ENCODE assay signal across 20 cellular contexts in the genomic region with DNA sequence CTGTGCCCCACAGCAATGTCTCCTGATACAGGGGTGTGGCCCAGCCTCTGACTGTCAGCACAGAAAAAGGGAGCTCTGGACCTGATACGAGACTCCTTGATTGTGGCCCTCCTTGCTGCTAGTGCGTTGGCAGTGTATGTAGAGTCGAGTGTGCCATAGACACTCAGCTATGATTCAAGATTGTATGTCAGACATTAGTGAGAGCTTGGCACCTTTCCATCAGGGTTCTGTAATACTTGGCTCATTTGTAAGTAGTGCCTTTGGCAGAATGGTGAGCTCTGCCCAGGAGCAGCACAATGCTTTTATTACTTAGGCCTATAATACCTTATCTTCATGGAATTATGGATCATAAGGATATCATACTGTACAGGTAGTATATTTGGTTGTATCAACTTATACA.
DNase-seq lines count a peak whose midpoint lies in the region.
"Had no signal": no experiment of that assay in that cellular context is flagged by ENCODE, and none has a peak within 500 bp of the region (broad histone marks: within the 10 kb centered on the region; RNA-seq: fewer than 3 reads in every experiment).

No MANE protein-coding gene starts in this region.

- H3K4me3 ChIP-seq in GM23248: no peak overlapping the region
- H3K4me3 ChIP-seq: colonic mucosa, sigmoid colon, thoracic aorta had no signal

- no peaks in the 10 kb centered on the region for H3F3A ChIP-seq in GM23248 (ENCODE audit: insufficient read depth)

- no peak overlapping the region for H3K9ac ChIP-seq in GM23248

- no peaks in the 10 kb centered on the region for H3K9me2 ChIP-seq in GM23248 (ENCODE audit: insufficient read depth)

- H3K9me3 ChIP-seq in GM23248 (ENCODE audit: low read depth): no peaks in the 10 kb centered on the region
- H3K9me3 ChIP-seq: colonic mucosa, sigmoid colon, thoracic aorta had no signal

- 24 to 25% methylated on average over 3 of the region's 3 CpGs for WGBS in GM23248 (ENCODE audit: low coverage in 1 of 2, low lambda C conversion rate in 2 of 2, missing lambda C conversion rate in 2 of 2), 2 experiments

- H4K20me1 ChIP-seq in GM23248 (ENCODE audit: insufficient read depth): no peaks in the 10 kb centered on the region

- no peaks in the 10 kb centered on the region for H3K79me2 ChIP-seq in GM23248 (ENCODE audit: insufficient read depth)

- in situ Hi-C loops in GM23248 (cut with MboI): no loop called here

- H3K4me2 ChIP-seq in GM23248 (ENCODE audit: unreplicated experiment): no peak overlapping the region

- peak; percentile 1 for DNase-seq in EH (ENCODE audit: low read depth)
- DNase-seq in NCI-H187 treated with DMSO at 0.1 percent for 48 hours (lab: John Stamatoyannopoulos, UW): peak; percentile 33
- peak; percentile 47 for DNase-seq in RKO (ENCODE audit: low spot score)
- peak; percentile 28 for DNase-seq in glomerular visceral epithelial cell (ENCODE audit: extremely low spot score)
- no peak for DNase-seq in effector CD8-positive, alpha-beta T cell (lab: John Stamatoyannopoulos, UW)
- DNase-seq in activated CD4-positive, alpha-beta T cell treated with anti-CD3 and anti-CD28 coated beads, Interleukin-2, amount 50 U/mL, for 1 hour: no peak
- no peak for DNase-seq in SK-N-DZ (ENCODE audit: low spot score)
- DNase-seq in GM23248: no peak
- DNase-seq: activated CD4-positive, alpha-beta T cell treated with anti-CD3 and anti-CD28 coated beads for 36 hours; CD4-positive, CD25-positive, alpha-beta regulatory T cell; colonic mucosa; endodermal cell; glutamatergic neuron; H7; left colon; NCI-H1694; NCI-H526; Right ventricle myocardium superior; sigmoid colon had no signal

- H3K4me1 ChIP-seq in GM23248 (ENCODE audit: insufficient read depth): no peaks in the 10 kb centered on the region
- H3K4me1 ChIP-seq: colonic mucosa, sigmoid colon had no signal

- H3K36me3 ChIP-seq in GM23248 (ENCODE audit: low read depth): no peaks in the 10 kb centered on the region
- H3K36me3 ChIP-seq: colonic mucosa, sigmoid colon, thoracic aorta had no signal

- no peaks in the 10 kb centered on the region for H3K27me3 ChIP-seq in GM23248 (replicated peaks; ENCODE audit: insufficient read depth)
- H3K27me3 ChIP-seq: colonic mucosa, sigmoid colon had no signal

- H3K27ac ChIP-seq in GM23248: no peak overlapping the region
- H3K27ac ChIP-seq: colonic mucosa, sigmoid colon, thoracic aorta had no signal

- H2AFZ ChIP-seq in GM23248: no peak overlapping the region

Comparison
In these comparisons a context has a peak if more than half of its experiments do, and no peak if none do; other contexts are left out.
1. DNase-seq: peak in EH (single experiment), NCI-H187 treated with DMSO at 0.1 percent for 48 hours (single experiment), RKO (single experiment) and glomerular visceral epithelial cell (single experiment); none in effector CD8-positive, alpha-beta T cell (single experiment), activated CD4-positive, alpha-beta T cell treated with anti-CD3 and anti-CD28 coated beads, Interleukin-2, amount 50 U/mL, for 1 hour (single experiment), SK-N-DZ (single experiment) and GM23248 (single experiment).